Comparison of ENCODE assay signal across 7 cellular contexts in the genomic region with DNA sequence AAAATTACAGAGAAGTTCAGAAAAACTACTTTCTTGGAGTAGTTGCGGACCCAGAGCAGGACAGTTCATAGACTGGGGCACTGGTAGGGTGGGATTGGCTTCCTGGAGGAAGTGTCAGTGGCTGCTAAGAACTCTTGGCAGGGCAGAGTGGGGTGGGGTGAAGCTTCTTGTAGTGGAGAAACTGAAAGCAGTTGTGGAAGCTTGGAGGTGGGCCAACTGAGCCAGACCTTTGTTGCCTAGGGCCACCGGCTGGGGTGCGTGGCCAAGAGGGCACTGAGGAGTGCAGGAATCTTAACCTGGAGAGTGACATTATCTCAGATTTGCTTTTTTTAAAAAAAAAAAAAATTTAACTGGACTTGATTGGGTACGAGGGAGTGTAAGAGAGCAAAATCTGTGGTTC. TPM values are rescaled to one million over a fixed set of nuclear protein-coding genes. Genes with fewer than 3 reads are reported as not detected.
DNase-seq lines count a peak whose midpoint lies in the region; ATAC-seq lines count a peak whose summit lies in the region.

No MANE protein-coding gene starts in this region.

- H3K27me3 ChIP-seq in esophagus (ENCODE audit: control insufficient read depth in 1 of 2, insufficient read depth in 2 of 2, low read length in 2 of 2) (no peaks in the 10 kb centered on the region), aorta (ENCODE audit: control insufficient read depth in 1 of 2, insufficient read depth in 2 of 2, low read length in 1 of 2) (no peaks in the 10 kb centered on the region)

- H3K4me3 Mint-ChIP-seq in activated CD4-positive, alpha-beta memory T cell treated with anti-CD3 and anti-CD28 coated beads for 36 hours = peak overlapping the region; percentile 66

- intact Hi-C loops in activated CD4-positive, alpha-beta memory T cell treated with anti-CD3 and anti-CD28 coated beads for 36 hours (cut with micrococcal nuclease) = no loop called here
- intact Hi-C loops in aorta (cut with DNase I) = loop anchor here in 1 of 2 donors (5.0 to 10.0 kb wide), 2 partner anchors 144 to 159 kb away; partner anchors contain the start of gene SGO1

- no peaks in the 10 kb centered on the region for H3K9me3 ChIP-seq in esophagus (ENCODE audit: control insufficient read depth in 2 of 2, insufficient read depth in 1 of 2, low read depth in 1 of 2, low read length in 1 of 2)
- H3K9me3 ChIP-seq in aorta (ENCODE audit: control insufficient read depth, low read length) = no peaks in the 10 kb centered on the region

- WGBS in esophagus, 2 donors = 16 to 20% methylated on average over 4 of the region's 4 CpGs
- 24 to 29% methylated on average over 4 of the region's 4 CpGs for WGBS in aorta, 2 donors

- H3K27me3 Mint-ChIP-seq in activated CD4-positive, alpha-beta memory T cell treated with anti-CD3 and anti-CD28 coated beads for 36 hours = no peaks in the 10 kb centered on the region

- H3K36me3 ChIP-seq in esophagus (ENCODE audit: control insufficient read depth in 2 of 2, insufficient read depth in 2 of 2, low read length in 1 of 2) = no peaks in the 10 kb centered on the region
- no peaks in the 10 kb centered on the region for H3K36me3 ChIP-seq in aorta (ENCODE audit: control insufficient read depth in 1 of 2, insufficient read depth in 2 of 2, low read length in 1 of 2)

- H3K27ac Mint-ChIP-seq in activated CD4-positive, alpha-beta memory T cell treated with anti-CD3 and anti-CD28 coated beads for 36 hours = peak overlapping the region; percentile 88

- H3K4me1 ChIP-seq in esophagus (ENCODE audit: control insufficient read depth in 2 of 2, insufficient read depth in 2 of 2, low read length in 1 of 2) = peaks cover 2 to 6% of the 10 kb centered on the region in 2 donors
- peaks cover 0 to 7% of the 10 kb centered on the region in 2 donors for H3K4me1 ChIP-seq in aorta (ENCODE audit: control insufficient read depth in 1 of 2, insufficient read depth in 2 of 2, low read length in 2 of 2)

- ATAC-seq in GM19351 (IDR thresholded peaks at IDR 0.05; ENCODE audit: unreplicated experiment) (peak; percentile 19), HG03469 (IDR thresholded peaks at IDR 0.05; ENCODE audit: unreplicated experiment) (peak; percentile 14), aorta (ENCODE audit: low FRiP score) (peak; percentile 6)

- H3K27ac ChIP-seq in esophagus (ENCODE audit: low read depth in 2 of 2, low read length in 1 of 2) = peak overlapping the region; percentile 87 to 90
- peak overlapping the region in 1 of 2 donors; percentile 1 for H3K27ac ChIP-seq in aorta (ENCODE audit: low read depth in 1 of 2, low read length in 2 of 2)

- H3K4me3 ChIP-seq in esophagus (ENCODE audit: low read depth in 1 of 2, low read length in 2 of 2) (peak overlapping the region in 1 of 2 donors; percentile 27), aorta (ENCODE audit: low read length in 2 of 2) (no peak overlapping the region)

- CTCF ChIA-PET in activated CD4-positive, alpha-beta memory T cell treated with anti-CD3 and anti-CD28 coated beads for 36 hours (lab: Charles Lee) = interaction anchor here (0.6 to 1.2 kb wide), 2 partner anchors 20 to 106 kb away, joined by 3 read pairs; no protein-coding TSS in a partner anchor

- POLR2A ChIA-PET in activated CD4-positive, alpha-beta memory T cell treated with anti-CD3 and anti-CD28 coated beads for 36 hours (lab: Charles Lee) = interaction anchor here (1.0 to 5.5 kb wide), 3 partner anchors 11 to 96 kb away, joined by 4 to 88 read pairs (median 5); no protein-coding TSS in a partner anchor

- H3K9me3 Mint-ChIP-seq in activated CD4-positive, alpha-beta memory T cell treated with anti-CD3 and anti-CD28 coated beads for 36 hours = no peaks in the 10 kb centered on the region

- DNase-seq in activated CD4-positive, alpha-beta memory T cell treated with anti-CD3 and anti-CD28 coated beads for 36 hours = peak; percentile 69
- peak; percentile 26 for DNase-seq in occipital lobe (lab: John Stamatoyannopoulos, UW)
- peak; percentile 88 to 92 for DNase-seq in aorta
- no peak for DNase-seq in cerebellar nuclear complex (lab: John Stamatoyannopoulos, UW)

- H3K4me1 Mint-ChIP-seq in activated CD4-positive, alpha-beta memory T cell treated with anti-CD3 and anti-CD28 coated beads for 36 hours (ENCODE audit: low read depth) = peaks cover 69% of the 10 kb centered on the region

- no peaks in the 10 kb centered on the region for H3K36me3 Mint-ChIP-seq in activated CD4-positive, alpha-beta memory T cell treated with anti-CD3 and anti-CD28 coated beads for 36 hours

RNA-seq across cellular contexts. Expression of gene KAT2B, which starts 3.2 kb away (rescaled TPM):
- total RNA-seq in activated CD4-positive, alpha-beta memory T cell treated with anti-CD3 and anti-CD28 coated beads for 36 hours = 10 to 100 TPM; 43.4 to 49.0 TPM
- polyA plus RNA-seq in esophagus (10 to 100 TPM; 11.9 to 20.1 TPM), aorta (10 to 100 TPM; 20.6 to 27.4 TPM)
- total RNA-seq in occipital lobe (14.2 TPM), aorta (10 to 100 TPM; 44.1 to 54.2 TPM)

RNA-seq across cellular contexts. Expression of gene PP2D1, which starts 31.3 kb away (rescaled TPM):
- not detected for total RNA-seq in activated CD4-positive, alpha-beta memory T cell treated with anti-CD3 and anti-CD28 coated beads for 36 hours
- polyA plus RNA-seq in esophagus (not detected), aorta (not detected)
- total RNA-seq in occipital lobe (not detected), aorta (not detected)

Comparison
In these comparisons a context has a peak if more than half of its experiments do, and no peak if none do; other contexts are left out.
1. DNase-seq: peak in activated CD4-positive, alpha-beta memory T cell treated with anti-CD3 and anti-CD28 coated beads for 36 hours (single experiment), occipital lobe (single experiment) and aorta (2 of 2); none in cerebellar nuclear complex (0 of 2).
2. Peak in every context shown above with its lines, with median percentiles within 50 percentile points of each other: ATAC-seq.